Comparison of ENCODE assay signal across 14 cellular contexts in the genomic region with DNA sequence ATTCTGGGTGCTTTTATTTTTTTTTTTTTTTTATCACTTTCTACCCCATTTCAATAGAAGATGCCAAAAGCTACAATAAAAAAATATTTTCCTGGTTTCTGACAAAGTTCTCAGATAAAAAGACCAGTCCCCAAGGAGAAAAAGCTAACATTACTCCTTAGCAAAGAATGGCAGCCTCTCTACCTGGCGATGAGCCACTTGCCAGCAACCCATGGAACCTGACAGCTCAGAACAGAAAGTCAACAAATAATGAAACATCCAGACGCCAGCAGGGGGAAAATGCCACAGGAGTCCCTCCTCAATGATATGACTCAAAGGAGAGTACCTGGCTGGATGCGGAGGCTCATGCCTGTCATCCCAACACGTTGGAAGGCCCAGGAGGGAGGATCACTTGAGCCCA.
DNase-seq lines count a peak whose midpoint lies in the region; ATAC-seq and TF ChIP-seq lines count a peak whose summit lies in the region.
"Had no signal": no experiment of that assay in that cellular context is flagged by ENCODE, and none has a peak within 500 bp of the region (broad histone marks: within the 10 kb centered on the region; RNA-seq: fewer than 3 reads in every experiment).

No MANE protein-coding gene starts in this region.

- peaks cover under 1% of the 10 kb centered on the region for H3K79me1 ChIP-seq in H9 (ENCODE audit: insufficient read depth, low read depth, low read length, poor library complexity, severe bottlenecking)

- peak; percentile 64 for DNase-seq in A172 (ENCODE audit: low spot score)
- DNase-seq in H9: no peak
- DNase-seq in adipocyte (ENCODE audit: low read depth): peak; percentile 20
- peak; percentile 16 to 31 for DNase-seq in left colon
- DNase-seq in activated CD4-positive, alpha-beta T cell treated with anti-CD3 and anti-CD28 coated beads, Interleukin-2, amount 50 U/mL, for 48 hours: no peak
- DNase-seq in SHP77 treated with DMSO at 0.1 percent for 48 hours (lab: John Stamatoyannopoulos, UW): no peak
- no peak for DNase-seq in stimulated activated naive CD8-positive, alpha-beta T cell treated with anti-CD3 and anti-CD28 coated beads, Interleukin-15, amount 100 ng/mL, for 72 hours
- DNase-seq in cerebellum (ENCODE audit: low spot score): no peak
- DNase-seq: BE2C, head of caudate nucleus, NCI-H1048, right lobe of liver, RPMI8226 had no signal

- H4K91ac ChIP-seq in H9 (ENCODE audit: insufficient read length, low read depth, low read length): no peak overlapping the region

- no peak overlapping the region for H2BK15ac ChIP-seq in H9 (ENCODE audit: low read depth, low read length)

- H3K9me3 ChIP-seq in H9 (ENCODE audit: control insufficient read depth, low read depth, low read length): no peaks in the 10 kb centered on the region
- no peaks in the 10 kb centered on the region for H3K9me3 ChIP-seq in adipocyte (ENCODE audit: control insufficient read depth, low read length)
- H3K9me3 ChIP-seq: BE2C, right lobe of liver had no signal

- no peaks in the 10 kb centered on the region for H4K20me1 ChIP-seq in H9 (ENCODE audit: control insufficient read depth, insufficient read depth, insufficient read length)

- H2BK120ac ChIP-seq in H9 (ENCODE audit: low read depth, low read length, poor library complexity, severe bottlenecking): no peak overlapping the region

- peak; percentile 64 for ATAC-seq in left colon
- no peak for ATAC-seq in stimulated activated naive CD8-positive, alpha-beta T cell treated with anti-CD3 and anti-CD28 coated beads, Interleukin-15, amount 100 ng/mL, for 72 hours

- H3K27ac Mint-ChIP-seq in H9: no peak overlapping the region
- H3K27ac Mint-ChIP-seq in stimulated activated naive CD8-positive, alpha-beta T cell treated with anti-CD3 and anti-CD28 coated beads, Interleukin-15, amount 100 ng/mL, for 72 hours: no peak overlapping the region
- H3K27ac Mint-ChIP-seq: dendritic cell treated with granulocyte-macrophage colony-stimulating factor and Interleukin-4, amounts not matched to agents 40 ng/mL and 50 ng/mL, for 4 days had no signal

- no peaks in the 10 kb centered on the region for H3K36me3 ChIP-seq in adipocyte (ENCODE audit: control insufficient read depth, insufficient read depth, low read length, severe bottlenecking)
- H3K36me3 ChIP-seq: BE2C, right lobe of liver had no signal

- H3K4me1 ChIP-seq in H9 (ENCODE audit: insufficient read depth, low read length): no peaks in the 10 kb centered on the region
- H3K4me1 ChIP-seq in adipocyte (ENCODE audit: control insufficient read depth, insufficient read depth, low read length): peaks cover 21% of the 10 kb centered on the region
- H3K4me1 ChIP-seq: BE2C had no signal

- no peak overlapping the region for H3T11ph ChIP-seq in H9 (ENCODE audit: low read length)

- H2BK5ac ChIP-seq in H9 (ENCODE audit: insufficient read length, low read length): no peak overlapping the region

- H3K27me3 ChIP-seq in H9 (ENCODE audit: insufficient read depth, low read length): no peaks in the 10 kb centered on the region
- no peaks in the 10 kb centered on the region for H3K27me3 ChIP-seq in adipocyte (replicated peaks; ENCODE audit: control insufficient read depth, insufficient read depth, low read length)
- H3K27me3 ChIP-seq: BE2C, right lobe of liver had no signal

- no peak overlapping the region for H4K8ac ChIP-seq in H9 (replicated peaks; ENCODE audit: insufficient read length, low read depth, low read length)

- H3K4ac ChIP-seq in H9 (ENCODE audit: low read depth, low read length): no peak overlapping the region

- H3K18ac ChIP-seq in H9 (ENCODE audit: insufficient read length, low read depth, low read length): no peak overlapping the region

- H3K9ac ChIP-seq in H9 (ENCODE audit: extremely low read depth, insufficient read length, low read length) (no peak overlapping the region), adipocyte (ENCODE audit: low read length) (no peak overlapping the region)

- H3K4me3 ChIP-seq in adipocyte (ENCODE audit: low read length): no peak overlapping the region
- H3K4me3 ChIP-seq: right lobe of liver had no signal

- H3K56ac ChIP-seq in H9 (ENCODE audit: insufficient read length, low read depth, low read length): no peak overlapping the region

- no CpG with 5 or more reads among the region's 4 CpGs for WGBS in H9 (ENCODE audit: extremely low coverage, insufficient read length, low lambda C conversion rate)

- H3K4me3 Mint-ChIP-seq in H9: no peak overlapping the region
- H3K4me3 Mint-ChIP-seq in stimulated activated naive CD8-positive, alpha-beta T cell treated with anti-CD3 and anti-CD28 coated beads, Interleukin-15, amount 100 ng/mL, for 72 hours: no peak overlapping the region
- H3K4me3 Mint-ChIP-seq: dendritic cell treated with granulocyte-macrophage colony-stimulating factor and Interleukin-4, amounts not matched to agents 40 ng/mL and 50 ng/mL, for 4 days had no signal

- no peak overlapping the region for H2BK20ac ChIP-seq in H9 (ENCODE audit: low read depth, low read length, poor library complexity, severe bottlenecking)

- no peaks in the 10 kb centered on the region for H3K9me3 Mint-ChIP-seq in H9
- no peaks in the 10 kb centered on the region for H3K9me3 Mint-ChIP-seq in stimulated activated naive CD8-positive, alpha-beta T cell treated with anti-CD3 and anti-CD28 coated beads, Interleukin-15, amount 100 ng/mL, for 72 hours
- H3K9me3 Mint-ChIP-seq: dendritic cell treated with granulocyte-macrophage colony-stimulating factor and Interleukin-4, amounts not matched to agents 40 ng/mL and 50 ng/mL, for 4 days had no signal

- no peak overlapping the region for H3K4me2 ChIP-seq in H9 (ENCODE audit: insufficient read depth, insufficient read length, low read length)

- H2BK12ac ChIP-seq in H9 (ENCODE audit: insufficient read length, low read depth, low read length): no peak overlapping the region

- no peaks in the 10 kb centered on the region for H3K23me2 ChIP-seq in H9 (ENCODE audit: insufficient read length, low read depth, low read length, poor library complexity, severe bottlenecking)

- no peak overlapping the region for H3K23ac ChIP-seq in H9 (ENCODE audit: insufficient read length, low read depth, low read length)

- intact Hi-C loops in left colon (cut with DNase I, micrococcal nuclease): no loop called here

- H3K27me3 Mint-ChIP-seq in H9 (ENCODE audit: low read depth): no peaks in the 10 kb centered on the region
- H3K27me3 Mint-ChIP-seq in stimulated activated naive CD8-positive, alpha-beta T cell treated with anti-CD3 and anti-CD28 coated beads, Interleukin-15, amount 100 ng/mL, for 72 hours: no peaks in the 10 kb centered on the region
- H3K27me3 Mint-ChIP-seq: dendritic cell treated with granulocyte-macrophage colony-stimulating factor and Interleukin-4, amounts not matched to agents 40 ng/mL and 50 ng/mL, for 4 days had no signal

- H4K5ac ChIP-seq in H9 (ENCODE audit: insufficient read length, low read depth, low read length): no peak overlapping the region

- H3K4me1 Mint-ChIP-seq in H9: peaks cover 8 to 9% of the 10 kb centered on the region in 2 experiments; a peak in 3 of 4 replicates
- no peaks in the 10 kb centered on the region for H3K4me1 Mint-ChIP-seq in stimulated activated naive CD8-positive, alpha-beta T cell treated with anti-CD3 and anti-CD28 coated beads, Interleukin-15, amount 100 ng/mL, for 72 hours

- no peak overlapping the region for H2AFZ ChIP-seq in H9 (ENCODE audit: low read length)

- no peak overlapping the region for H3K27ac ChIP-seq in H9 (ENCODE audit: insufficient read length, low read depth, low read length)
- H3K27ac ChIP-seq: right lobe of liver had no signal

- H2AK5ac ChIP-seq in H9 (ENCODE audit: insufficient read length, low read length): no peak overlapping the region

- no peaks in the 10 kb centered on the region for H3K79me2 ChIP-seq in H9 (ENCODE audit: insufficient read depth, low read length)

- peak; percentile 19; the same call in 1 of the 3 replicates for TF ChIP-seq CTCF in H9 (conservative IDR thresholded peaks at IDR 0.05)

- H3K14ac ChIP-seq in H9 (ENCODE audit: insufficient read depth, low read length): no peak overlapping the region

- peaks cover 0 to 3% (median 0%) of the 10 kb centered on the region in 3 experiments; a peak in 3 of 7 replicates for H3K36me3 Mint-ChIP-seq in H9 (ENCODE audit: insufficient read depth in 1 of 3, low read depth in 3 of 3)

Comparison
In these comparisons a context has a peak if more than half of its experiments do, and no peak if none do; other contexts are left out.
1. DNase-seq: peak in A172 (single experiment), adipocyte (single experiment) and left colon (2 of 2); none in H9 (single experiment), activated CD4-positive, alpha-beta T cell treated with anti-CD3 and anti-CD28 coated beads, Interleukin-2, amount 50 U/mL, for 48 hours (0 of 2), SHP77 treated with DMSO at 0.1 percent for 48 hours (single experiment), stimulated activated naive CD8-positive, alpha-beta T cell treated with anti-CD3 and anti-CD28 coated beads, Interleukin-15, amount 100 ng/mL, for 72 hours (0 of 2) and cerebellum (single experiment).